In genomic region chrX:147899715-147900114, GRCh38 we compare ENCODE assay signal across 11 cellular contexts. TPM values are rescaled to one million over a fixed set of nuclear protein-coding genes. Genes with fewer than 3 reads are reported as not detected.
DNase-seq lines count a peak whose midpoint lies in the region; ATAC-seq lines count a peak whose summit lies in the region.
"Had no signal": no experiment of that assay in that cellular context is flagged by ENCODE, and none has a peak within 500 bp of the region (broad histone marks: within the 10 kb centered on the region; RNA-seq: fewer than 3 reads in every experiment).

No MANE protein-coding gene starts in this region.

- CTCF ChIA-PET in activated naive CD4-positive, alpha-beta T cell treated with anti-CD3 and anti-CD28 coated beads, Interleukin-2, amount 10 ng/mL, durations not matched to agents 7 days and 5 days (lab: Charles Lee) = no interaction called here
- CTCF ChIA-PET in T-cell (lab: Charles Lee) = interaction anchor here (0.7 kb wide), 2 partner anchors 193 to 249 kb away, joined by 4 to 7 read pairs; no protein-coding TSS in a partner anchor

- H3K27ac ChIP-seq in HUES6 (ENCODE audit: low read depth, low read length) = peak overlapping the region; percentile 63; the same call in 1 of the 2 replicates

- H3K27me3 ChIP-seq in HUES6 (ENCODE audit: control insufficient read depth, insufficient read depth, low read length) = no peaks in the 10 kb centered on the region; the same call in 1 of the 2 replicates
- H3K27me3 ChIP-seq: spleen had no signal

- H3K36me3 ChIP-seq in HUES6 (ENCODE audit: control insufficient read depth, insufficient read depth, low read length) = no peaks in the 10 kb centered on the region
- H3K36me3 ChIP-seq: spleen had no signal

- H3K36me3 Mint-ChIP-seq in activated naive CD4-positive, alpha-beta T cell treated with anti-CD3 and anti-CD28 coated beads, Interleukin-2, amount 10 ng/mL, durations not matched to agents 7 days and 5 days = peaks cover 2% of the 10 kb centered on the region
- no peaks in the 10 kb centered on the region for H3K36me3 Mint-ChIP-seq in T-cell
- H3K36me3 Mint-ChIP-seq: stimulated activated effector memory CD8-positive, alpha-beta T cell treated with anti-CD3 and anti-CD28 coated beads, Interleukin-12 subunit alpha, Interleukin-12 subunit beta, amount 100 ng/mL, for 72 hours had no signal

- no peak overlapping the region for H3K9ac ChIP-seq in HUES6 (ENCODE audit: low read length)

- ATAC-seq in GM19328 (IDR thresholded peaks at IDR 0.05; ENCODE audit: unreplicated experiment) = peak; percentile 60
- peak; percentile 75 for ATAC-seq in HG02798 (IDR thresholded peaks at IDR 0.05; ENCODE audit: poor library complexity, unreplicated experiment)
- no peak for ATAC-seq in T-cell (replicated peaks in 1 of 4)
- ATAC-seq: stimulated activated effector memory CD8-positive, alpha-beta T cell treated with anti-CD3 and anti-CD28 coated beads, Interleukin-12 subunit alpha, Interleukin-12 subunit beta, amount 100 ng/mL, for 72 hours had no signal

- DNase-seq in renal cortical epithelial cell (ENCODE audit: low read depth) (peak; percentile 71), T-cell (no peak), NCI-H774 (lab: John Stamatoyannopoulos, UW) (no peak)
- no peak for DNase-seq in activated naive CD4-positive, alpha-beta T cell treated with anti-CD3 and anti-CD28 coated beads, Interleukin-2, amount 10 ng/mL, durations not matched to agents 7 days and 5 days
- DNase-seq: activated CD4-positive, alpha-beta T cell treated with anti-CD3 and anti-CD28 coated beads, Interleukin-2, amount 50 U/mL, for 4 hours; NCI-H2107; spleen had no signal

- POLR2A ChIA-PET in T-cell (lab: Charles Lee) = no interaction called here

- H3K9me3 ChIP-seq in HUES6 (ENCODE audit: control insufficient read depth, insufficient read depth, low read depth, low read length) = no peaks in the 10 kb centered on the region; the same call in 1 of the 2 replicates

- H3K4me1 Mint-ChIP-seq in activated naive CD4-positive, alpha-beta T cell treated with anti-CD3 and anti-CD28 coated beads, Interleukin-2, amount 10 ng/mL, durations not matched to agents 7 days and 5 days = peaks cover 11% of the 10 kb centered on the region
- peaks cover 6 to 11% (median 6%) of the 10 kb centered on the region in 3 donors for H3K4me1 Mint-ChIP-seq in T-cell
- H3K4me1 Mint-ChIP-seq: stimulated activated effector memory CD8-positive, alpha-beta T cell treated with anti-CD3 and anti-CD28 coated beads, Interleukin-12 subunit alpha, Interleukin-12 subunit beta, amount 100 ng/mL, for 72 hours had no signal

- H3K4me1 ChIP-seq in HUES6 (ENCODE audit: control insufficient read depth, insufficient read depth, low read length) = peaks cover 13% of the 10 kb centered on the region; the same call in 1 of the 2 replicates
- H3K4me1 ChIP-seq: spleen had no signal

- no peak overlapping the region for H3K27ac Mint-ChIP-seq in activated naive CD4-positive, alpha-beta T cell treated with anti-CD3 and anti-CD28 coated beads, Interleukin-2, amount 10 ng/mL, durations not matched to agents 7 days and 5 days
- no peak overlapping the region for H3K27ac Mint-ChIP-seq in T-cell
- H3K27ac Mint-ChIP-seq: stimulated activated effector memory CD8-positive, alpha-beta T cell treated with anti-CD3 and anti-CD28 coated beads, Interleukin-12 subunit alpha, Interleukin-12 subunit beta, amount 100 ng/mL, for 72 hours had no signal

- H3K4me3 Mint-ChIP-seq in activated naive CD4-positive, alpha-beta T cell treated with anti-CD3 and anti-CD28 coated beads, Interleukin-2, amount 10 ng/mL, durations not matched to agents 7 days and 5 days = no peak overlapping the region
- no peak overlapping the region for H3K4me3 Mint-ChIP-seq in T-cell
- H3K4me3 Mint-ChIP-seq: stimulated activated effector memory CD8-positive, alpha-beta T cell treated with anti-CD3 and anti-CD28 coated beads, Interleukin-12 subunit alpha, Interleukin-12 subunit beta, amount 100 ng/mL, for 72 hours had no signal

- H3K9me3 Mint-ChIP-seq in activated naive CD4-positive, alpha-beta T cell treated with anti-CD3 and anti-CD28 coated beads, Interleukin-2, amount 10 ng/mL, durations not matched to agents 7 days and 5 days = no peaks in the 10 kb centered on the region
- no peaks in the 10 kb centered on the region for H3K9me3 Mint-ChIP-seq in T-cell
- H3K9me3 Mint-ChIP-seq: stimulated activated effector memory CD8-positive, alpha-beta T cell treated with anti-CD3 and anti-CD28 coated beads, Interleukin-12 subunit alpha, Interleukin-12 subunit beta, amount 100 ng/mL, for 72 hours had no signal

- H3K27me3 Mint-ChIP-seq in activated naive CD4-positive, alpha-beta T cell treated with anti-CD3 and anti-CD28 coated beads, Interleukin-2, amount 10 ng/mL, durations not matched to agents 7 days and 5 days = no peaks in the 10 kb centered on the region
- peaks cover 2 to 15% of the 10 kb centered on the region in 2 donors for H3K27me3 Mint-ChIP-seq in T-cell

- no peak overlapping the region for H3K4me3 ChIP-seq in HUES6 (ENCODE audit: low read depth, low read length)
- H3K4me3 ChIP-seq: spleen had no signal

RNA-seq across cellular contexts. Expression of gene FMR1, which starts 12.0 kb away (rescaled TPM):
- 27.6 and 77.9 TPM in 2 replicates for total RNA-seq in renal cortical epithelial cell
- total RNA-seq in T-cell = 10 to 100 TPM; 56.1 to 94.2 (median 60.1) TPM

Comparison
In these comparisons a context has a peak if more than half of its experiments do, and no peak if none do; other contexts are left out.
1. ATAC-seq: peak in GM19328 (single experiment) and HG02798 (single experiment); none in T-cell (0 of 4).